Comparison of ENCODE assay signal across 1 cellular context in the genomic region with DNA sequence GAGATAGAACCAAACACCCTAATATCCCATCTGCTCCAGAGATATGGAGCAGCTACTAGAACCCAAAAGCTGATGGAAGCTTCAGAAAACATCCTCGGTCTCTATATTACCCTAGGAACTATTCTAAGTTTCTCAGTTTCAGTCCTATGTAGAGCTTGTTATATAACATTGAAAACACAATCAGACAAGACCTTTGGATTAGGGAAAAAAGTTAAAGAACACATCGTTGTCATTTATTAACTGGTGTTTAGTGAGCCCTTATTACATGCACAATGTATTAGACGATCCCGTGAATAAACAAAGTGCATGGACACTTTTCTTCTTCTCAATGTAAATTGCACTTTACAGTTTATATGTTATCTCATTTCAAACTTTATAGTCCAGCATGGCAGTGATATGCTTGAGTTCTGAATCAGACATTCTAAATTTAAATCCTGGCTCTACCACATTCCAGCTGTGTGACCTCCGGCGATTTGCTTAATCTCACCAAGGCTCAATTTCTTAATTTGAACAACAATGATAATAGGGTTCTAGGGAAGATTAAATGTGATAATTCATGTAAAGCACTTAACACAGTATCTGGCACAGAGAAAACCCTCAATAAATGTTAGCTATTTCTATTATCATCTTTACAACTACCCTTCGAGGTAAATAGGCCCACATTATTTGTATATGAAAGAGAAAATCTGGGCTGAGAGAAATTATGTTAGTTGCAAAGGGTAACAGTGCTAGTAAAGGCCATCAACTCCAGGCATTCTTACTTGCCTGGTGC.
TF ChIP-seq lines count a peak whose summit lies in the region.

No MANE protein-coding gene starts in this region.

TF ChIP-seq in SK-N-SH, 30 proteins besides CTCF, POLR2A, EP300 and RAD21:
- no peak for TF ChIP-seq RXRA (IDR thresholded peaks at IDR 0.05; ENCODE audit: borderline replicate concordance, low read depth)
- TF ChIP-seq GABPA (IDR thresholded peaks at IDR 0.05; ENCODE audit: low read depth): no peak
- TF ChIP-seq SIN3A (IDR thresholded peaks at IDR 0.05; ENCODE audit: borderline replicate concordance, low read depth, low read length): no peak
- no peak for TF ChIP-seq REST (IDR thresholded peaks at IDR 0.05; ENCODE audit: low read depth, low read length)
- TF ChIP-seq JUND (IDR thresholded peaks at IDR 0.05): no peak
- no peak for TF ChIP-seq RFX5 (IDR thresholded peaks at IDR 0.05; ENCODE audit: low read length)
- no peak for TF ChIP-seq IRF3 (IDR thresholded peaks at IDR 0.05; ENCODE audit: low read depth, low read length)
- no peak for TF ChIP-seq MXI1 (IDR thresholded peaks at IDR 0.05; ENCODE audit: low read depth, low read length)
- TF ChIP-seq FOSL2 (IDR thresholded peaks at IDR 0.05; ENCODE audit: borderline replicate concordance, low read depth): no peak
- TF ChIP-seq EZH2phosphoT487 (IDR thresholded peaks at IDR 0.05; ENCODE audit: borderline replicate concordance, low read depth): no peak
- no peak for TF ChIP-seq SMC3 (IDR thresholded peaks at IDR 0.05; ENCODE audit: low read depth, low read length)
- no peak for TF ChIP-seq FOXM1 (IDR thresholded peaks at IDR 0.05; ENCODE audit: low read depth)
- TF ChIP-seq GATA2 (CRISPR knock-in tag; IDR thresholded peaks at IDR 0.05): no peak
- TF ChIP-seq FOXJ3 (CRISPR knock-in tag; IDR thresholded peaks at IDR 0.05): no peak
- TF ChIP-seq, protein P1, sequence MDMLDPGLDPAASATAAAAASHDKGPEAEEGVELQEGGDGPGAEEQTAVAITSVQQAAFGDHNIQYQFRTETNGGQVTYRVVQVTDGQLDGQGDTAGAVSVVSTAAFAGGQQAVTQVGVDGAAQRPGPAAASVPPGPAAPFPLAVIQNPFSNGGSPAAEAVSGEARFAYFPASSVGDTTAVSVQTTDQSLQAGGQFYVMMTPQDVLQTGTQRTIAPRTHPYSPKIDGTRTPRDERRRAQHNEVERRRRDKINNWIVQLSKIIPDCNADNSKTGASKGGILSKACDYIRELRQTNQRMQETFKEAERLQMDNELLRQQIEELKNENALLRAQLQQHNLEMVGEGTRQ (IDR thresholded peaks at IDR 0.05; ENCODE audit: borderline replicate concordance, low read depth, low read length): no peak
- TF ChIP-seq NFIC (IDR thresholded peaks at IDR 0.05; ENCODE audit: borderline replicate concordance): no peak
- TF ChIP-seq CHD2 (IDR thresholded peaks at IDR 0.05; ENCODE audit: low read length, partially characterized antibody): no peak
- no peak for TF ChIP-seq POLR2AphosphoS5 (IDR thresholded peaks at IDR 0.05; ENCODE audit: low read depth, low read length)
- TF ChIP-seq, protein P2, sequence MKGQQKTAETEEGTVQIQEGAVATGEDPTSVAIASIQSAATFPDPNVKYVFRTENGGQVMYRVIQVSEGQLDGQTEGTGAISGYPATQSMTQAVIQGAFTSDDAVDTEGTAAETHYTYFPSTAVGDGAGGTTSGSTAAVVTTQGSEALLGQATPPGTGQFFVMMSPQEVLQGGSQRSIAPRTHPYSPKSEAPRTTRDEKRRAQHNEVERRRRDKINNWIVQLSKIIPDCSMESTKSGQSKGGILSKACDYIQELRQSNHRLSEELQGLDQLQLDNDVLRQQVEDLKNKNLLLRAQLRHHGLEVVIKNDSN (IDR thresholded peaks at IDR 0.05; ENCODE audit: borderline replicate concordance, low read depth): no peak
